Comparison of ENCODE assay signal across 7 cellular contexts in genomic region chr7:25389489-25390106, GRCh38.
DNase-seq lines count a peak whose midpoint lies in the region; ATAC-seq and TF ChIP-seq lines count a peak whose summit lies in the region.

No MANE protein-coding gene starts in this region.

- ATAC-seq in HG02588 (IDR thresholded peaks at IDR 0.05; ENCODE audit: unreplicated experiment) = no peak
- ATAC-seq in T-helper 17 cell = no peak

- H3K79me2 ChIP-seq in Karpas-422 (ENCODE audit: low read length) (no peaks in the 10 kb centered on the region), parathyroid adenoma (no peaks in the 10 kb centered on the region)

- H3K9me2 ChIP-seq in Karpas-422 (replicated peaks; ENCODE audit: insufficient read depth, low read length) = no peaks in the 10 kb centered on the region

- peaks cover 37% of the 10 kb centered on the region for H3K27me3 Mint-ChIP-seq in T-helper 17 cell

- H3K4me3 ChIP-seq in Karpas-422 (ENCODE audit: low read length) (no peak overlapping the region), fibroblast of mammary gland (ENCODE audit: control insufficient read depth, low read depth, low read length) (no peak overlapping the region), parathyroid adenoma (ENCODE audit: low read depth, low read length) (no peak overlapping the region)

- H3K9me3 ChIP-seq in Karpas-422 (ENCODE audit: low read length) (no peaks in the 10 kb centered on the region), parathyroid adenoma (ENCODE audit: control insufficient read depth, low read length) (no peaks in the 10 kb centered on the region), T-helper 17 cell (ENCODE audit: control insufficient read depth, low read length, poor library complexity, severe bottlenecking) (no peaks in the 10 kb centered on the region)

- DNase-seq in EL (peak; percentile 39), Karpas-422 (peak; percentile 88), RPMI7951 (ENCODE audit: low read depth) (peak; percentile 64), fibroblast of mammary gland (ENCODE audit: low read depth) (peak; percentile 67), T-helper 17 cell (no peak)

- no peaks in the 10 kb centered on the region for H3K27me3 ChIP-seq in Karpas-422 (ENCODE audit: low read length)
- no peaks in the 10 kb centered on the region for H3K27me3 ChIP-seq in parathyroid adenoma (ENCODE audit: control insufficient read depth, insufficient read depth, low read length)

- H3K36me3 ChIP-seq in Karpas-422 (ENCODE audit: insufficient read depth, low read length) (no peaks in the 10 kb centered on the region), parathyroid adenoma (ENCODE audit: control insufficient read depth, insufficient read depth, low read length) (no peaks in the 10 kb centered on the region)

- H3K27ac Mint-ChIP-seq in T-helper 17 cell = no peak overlapping the region

- H3K4me1 ChIP-seq in Karpas-422 (ENCODE audit: low read length) = no peaks in the 10 kb centered on the region
- no peaks in the 10 kb centered on the region for H3K4me1 ChIP-seq in parathyroid adenoma

- H3K4me1 Mint-ChIP-seq in T-helper 17 cell = peaks cover 10% of the 10 kb centered on the region

- peak; percentile 52 for TF ChIP-seq CTCF in fibroblast of mammary gland (conservative IDR thresholded peaks at IDR 0.05; ENCODE audit: control insufficient read depth, insufficient read depth, low read depth, low read length)
- peak; percentile 26 for TF ChIP-seq CTCF in parathyroid adenoma (IDR thresholded peaks at IDR 0.05)

- no peak overlapping the region for H3K4me3 Mint-ChIP-seq in T-helper 17 cell

- H3K9ac ChIP-seq in Karpas-422 (ENCODE audit: low read length) (no peak overlapping the region), parathyroid adenoma (no peak overlapping the region)

- no peaks in the 10 kb centered on the region for H4K20me1 ChIP-seq in Karpas-422 (ENCODE audit: insufficient read depth, low read depth, low read length)

- H2AFZ ChIP-seq in Karpas-422 (ENCODE audit: low read length) = no peak overlapping the region
- no peak overlapping the region for H2AFZ ChIP-seq in parathyroid adenoma

- H3K36me3 Mint-ChIP-seq in T-helper 17 cell (ENCODE audit: low read depth) = no peaks in the 10 kb centered on the region

- H3K4me2 ChIP-seq in Karpas-422 (ENCODE audit: low read depth, low read length, poor library complexity, severe bottlenecking) (no peak overlapping the region), parathyroid adenoma (ENCODE audit: low read length) (no peak overlapping the region)

- H3K27ac ChIP-seq in Karpas-422 (ENCODE audit: low read length) = no peak overlapping the region
- no peak overlapping the region for H3K27ac ChIP-seq in parathyroid adenoma

Comparison
In these comparisons a context has a peak if more than half of its experiments do, and no peak if none do; other contexts are left out.
1. DNase-seq: peak in EL (single experiment), Karpas-422 (single experiment), RPMI7951 (single experiment) and fibroblast of mammary gland (single experiment); none in T-helper 17 cell (0 of 3).